ENCODE assay signal across 1 cellular context in the genomic region with DNA sequence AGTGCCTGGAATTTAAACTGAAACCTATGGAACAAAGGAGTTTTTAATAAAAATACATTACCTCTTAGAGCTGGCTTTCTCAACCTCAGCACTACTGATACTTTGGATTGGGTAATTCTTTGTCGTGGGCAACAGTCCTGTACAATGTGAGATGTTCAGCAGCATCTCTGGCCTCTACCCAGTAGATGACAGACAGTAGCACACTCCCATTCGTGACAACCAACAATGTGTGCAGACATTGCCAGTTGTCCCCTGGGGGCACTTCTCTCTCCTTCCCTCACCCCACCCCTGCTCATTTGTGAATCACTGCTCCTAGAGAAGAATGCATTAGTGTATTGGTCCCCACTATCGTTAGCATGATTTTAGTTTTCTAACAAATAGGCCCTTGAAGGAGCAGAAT.
TF ChIP-seq lines count a peak whose summit lies in the region.

No MANE protein-coding gene starts in this region.

TF ChIP-seq in H1, 55 proteins besides CTCF, POLR2A, EP300 and RAD21:
- TF ChIP-seq ASH2L (IDR thresholded peaks at IDR 0.05; ENCODE audit: low read length): no peak
- no peak for TF ChIP-seq SIRT6 (IDR thresholded peaks at IDR 0.05; ENCODE audit: low read length)
- no peak for TF ChIP-seq MAFK (IDR thresholded peaks at IDR 0.05; ENCODE audit: low read depth, low read length)
- no peak for TF ChIP-seq JUN (IDR thresholded peaks at IDR 0.05; ENCODE audit: low read depth, low read length)
- no peak for TF ChIP-seq SP4 (IDR thresholded peaks at IDR 0.05; ENCODE audit: low read length)
- no peak for TF ChIP-seq CHD1 (IDR thresholded peaks at IDR 0.05; ENCODE audit: low read depth, low read length)
